8 cellular contexts compared by ENCODE assay signal in the genomic region with DNA sequence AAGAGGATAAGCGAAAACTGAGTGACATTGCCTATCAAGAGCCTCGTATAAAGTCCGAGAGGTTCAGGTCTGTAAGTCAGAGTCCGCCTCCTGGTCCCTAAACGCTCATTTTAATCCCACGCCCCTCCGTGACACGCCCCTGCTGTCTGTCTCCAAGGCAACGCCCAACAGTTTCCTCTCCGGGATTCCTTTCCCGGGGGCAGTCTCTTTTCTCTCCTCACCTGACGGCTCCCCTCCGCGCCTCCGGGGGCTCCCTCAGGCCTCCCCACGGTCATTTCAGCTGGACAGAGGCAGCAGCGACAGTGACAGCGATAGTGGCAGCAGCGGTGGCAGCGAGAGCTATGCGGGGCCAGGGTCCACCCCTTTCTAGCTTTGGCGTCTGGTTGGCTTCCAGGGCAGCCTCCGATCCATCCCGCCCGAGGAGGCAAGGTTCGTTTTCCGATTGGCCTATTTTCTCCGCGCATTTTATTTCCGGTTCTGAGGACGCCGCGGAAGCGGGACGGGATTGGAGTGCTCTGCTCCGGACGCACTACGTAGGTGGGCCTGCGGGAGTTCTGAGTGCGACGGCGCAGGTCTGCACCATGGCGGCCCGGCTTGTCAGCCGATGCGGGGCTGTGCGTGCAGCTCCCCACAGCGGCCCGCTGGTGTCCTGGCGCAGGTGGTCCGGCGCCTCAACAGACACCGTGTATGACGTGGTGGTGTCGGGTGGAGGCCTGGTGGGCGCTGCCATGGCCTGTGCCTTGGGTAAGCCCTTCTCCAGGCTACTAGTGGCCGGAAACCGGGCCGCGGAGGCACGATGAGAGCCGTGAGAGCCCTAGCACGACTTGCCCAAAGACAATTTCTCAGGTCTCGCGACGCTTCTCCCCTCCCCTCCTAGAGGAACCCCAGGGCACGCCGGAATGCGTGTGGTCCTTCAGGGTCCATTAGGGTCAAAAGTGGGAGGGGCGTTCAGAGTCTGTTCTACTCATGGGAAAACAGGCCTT. TPM values are rescaled to one million over a fixed set of nuclear protein-coding genes. Genes with fewer than 3 reads are reported as not detected.
DNase-seq lines count a peak whose midpoint lies in the region; ATAC-seq and FAIRE-seq lines count a peak whose summit lies in the region.

Gene COQ6 (plus strand): TSS at position 551 of the 983 bp plus-strand sequence. CDS start 31 bp downstream, at position 582.
Gene FAM161B (minus strand): TSS at position 343 of the 983 bp plus-strand sequence. CDS start 68 bp downstream, at position 275.

- peaks cover 3% of the 10 kb centered on the region for H3K4me1 ChIP-seq in mesodermal cell (ENCODE audit: control insufficient read depth, insufficient read depth, low read length, poor library complexity, severe bottlenecking)

- H3K9me3 ChIP-seq in mesodermal cell (ENCODE audit: control insufficient read depth, low read length) = no peaks in the 10 kb centered on the region

- DNase-seq in Caki2 (ENCODE audit: low read depth) (peak; percentile 98), HTR-8/SVneo (ENCODE audit: insufficient read length, low spot score) (peak; percentile 99), NOMO-1 treated with dmso at 0.1 percent for 144 hours (lab: John Stamatoyannopoulos, UW; ENCODE audit: unreplicated experiment) (peak; percentile 97)
- peak; percentile 85 for DNase-seq in activated CD8-positive, alpha-beta memory T cell treated with anti-CD3 and anti-CD28 coated beads, Interleukin-2, amount 50 U/mL, for 24 hours (ENCODE audit: extremely low read depth)
- DNase-seq in stimulated activated CD8-positive, alpha-beta memory T cell treated with anti-CD3 and anti-CD28 coated beads, Interleukin-15, amount 100 ng/mL, for 4 hours (ENCODE audit: low read depth in 2 of 2) = peak; percentile 69 to 81

- in situ Hi-C loops in Caki2 (cut with HindIII; ENCODE audit: low pct_unique_long_range_greater_than_20kb, low sequenced_read_pairs) = no loop called here

- H3K36me3 ChIP-seq in mesodermal cell (ENCODE audit: control insufficient read depth, insufficient read depth, low read length) = peaks cover 18% of the 10 kb centered on the region

- WGBS in mesodermal cell (ENCODE audit: insufficient coverage in 2 of 2), 2 experiments = 0% methylated on average over 56 to 63 of the region's 70 CpGs

- peak within 1 kb of the TSS; percentile 98 for H3K27ac ChIP-seq in mesodermal cell (ENCODE audit: low read depth, low read length, severe bottlenecking)

- peak within 1 kb of the TSS; percentile 74 for H3K4me3 ChIP-seq in mesodermal cell (ENCODE audit: extremely low read depth, insufficient read depth, low read length, poor library complexity, severe bottlenecking)

- ATAC-seq in GM21367 (IDR thresholded peaks at IDR 0.05; ENCODE audit: unreplicated experiment) = peak; percentile 80

- FAIRE-seq in HTR-8/SVneo (lab: Jason Lieb, UNC) (peak; percentile 99), endometrium (lab: Jason Lieb, UNC) (peak; percentile 89)

RNA-seq across cellular contexts. Expression of gene COQ6, which starts in this region (rescaled TPM):
- 16.4 and 19.4 TPM in 2 replicates for total RNA-seq in Caki2 (2014; rRNA removed; shearing (Covaris generic); ENCODE audit: low replicate concordance)
- polyA plus RNA-seq in mesodermal cell (2013, experiment 1 of 2) = 13.7 TPM
- 14.6 TPM for polyA plus RNA-seq in mesodermal cell (2013, experiment 2 of 2)

RNA-seq across cellular contexts. Expression of gene FAM161B, which starts in this region (rescaled TPM):
- 1.8 and 2.8 TPM in 2 replicates for total RNA-seq in Caki2 (2014; rRNA removed; shearing (Covaris generic); ENCODE audit: low replicate concordance)
- 2.4 TPM for polyA plus RNA-seq in mesodermal cell (2013, experiment 1 of 2)
- polyA plus RNA-seq in mesodermal cell (2013, experiment 2 of 2) = 2.1 TPM

Comparison
In these comparisons a context has a peak if more than half of its experiments do, and no peak if none do; other contexts are left out.
1. Peak in every context shown above with its lines: DNase-seq, ATAC-seq, H3K4me3 ChIP-seq and H3K27ac ChIP-seq.